ENCODE assay signal across 20 cellular contexts in the genomic region with DNA sequence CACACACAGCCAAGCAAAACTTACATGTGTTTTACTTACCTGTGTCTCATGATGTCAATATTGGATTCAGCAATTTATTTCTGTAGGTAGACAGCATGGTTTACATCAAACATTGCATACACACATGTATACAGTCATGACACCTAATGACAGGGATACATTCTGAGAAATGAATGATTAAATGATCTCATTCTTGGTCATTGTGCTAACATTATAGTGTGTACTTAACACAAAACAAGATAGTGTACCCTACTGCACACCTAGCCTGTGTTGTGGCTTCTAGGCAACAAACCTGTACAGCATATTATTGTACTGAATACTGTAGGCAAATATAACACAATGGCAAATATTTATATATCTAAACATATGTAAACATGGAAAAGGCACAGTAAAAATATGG. TPM values are rescaled to one million over a fixed set of nuclear protein-coding genes. Genes with fewer than 3 reads are reported as not detected.
DNase-seq lines count a peak whose midpoint lies in the region; ATAC-seq, FAIRE-seq and TF ChIP-seq lines count a peak whose summit lies in the region.
"Had no signal": no experiment of that assay in that cellular context is flagged by ENCODE, and none has a peak within 500 bp of the region (broad histone marks: within the 10 kb centered on the region; RNA-seq: fewer than 3 reads in every experiment).

No MANE protein-coding gene starts in this region.

- no peaks in the 10 kb centered on the region for H3K79me1 ChIP-seq in neuronal stem cell (ENCODE audit: low read depth, low read length)

- no peak overlapping the region for H4K8ac ChIP-seq in neuronal stem cell (ENCODE audit: low read depth, low read length)

- BruUV-seq in PC-3 (replicated peaks; lab: Mats Ljungman, UMichigan): no TSS peak

- H3K23ac ChIP-seq in neuronal stem cell (ENCODE audit: low read depth, low read length, poor library complexity): no peak overlapping the region

- H3K14ac ChIP-seq in neuronal stem cell (ENCODE audit: low read length): no peak overlapping the region

- H3F3A ChIP-seq in PC-3 (ENCODE audit: low read length, unreplicated experiment): no peaks in the 10 kb centered on the region

- H3K18ac ChIP-seq in neuronal stem cell (ENCODE audit: low read length): no peak overlapping the region

- H2BK120ac ChIP-seq in neuronal stem cell (ENCODE audit: low read depth, low read length): no peak overlapping the region

- H3K9me2 ChIP-seq in PC-3 (replicated peaks; ENCODE audit: low read length): no peaks in the 10 kb centered on the region

- CTCF ChIA-PET in PC-3 (lab: Charles Lee): no interaction called here

- H3K79me2 ChIP-seq in PC-3 (ENCODE audit: low read length): no peaks in the 10 kb centered on the region

- no peak for TF ChIP-seq CTCF in PC-3 (conservative IDR thresholded peaks at IDR 0.05; ENCODE audit: low read depth, low read length)

- H3K27me3 ChIP-seq in PC-3 (ENCODE audit: low read length): no peaks in the 10 kb centered on the region
- H3K27me3 ChIP-seq in neuronal stem cell (ENCODE audit: control insufficient read depth in 3 of 3, insufficient read depth in 3 of 3, low read depth in 1 of 3, low read length in 3 of 3): no peaks in the 10 kb centered on the region
- H3K27me3 ChIP-seq: BLaER1 treated with 17β-estradiol and CSF1 and Interleukin-3, amounts not matched to agents 10 nM and 100 nM had no signal

- no peak overlapping the region for H3K27ac ChIP-seq in PC-3 (ENCODE audit: low read length)
- no peak overlapping the region for H3K27ac ChIP-seq in neuronal stem cell (replicated peaks; ENCODE audit: low read length)
- H3K27ac ChIP-seq: 22Rv1; A549; BLaER1 treated with 17β-estradiol and CSF1 and Interleukin-3, amounts not matched to agents 10 nM and 100 nM; C4-2B had no signal

- no peak overlapping the region for H2AK5ac ChIP-seq in neuronal stem cell (ENCODE audit: low read depth, low read length)

- H3K4me1 ChIP-seq in PC-3 (ENCODE audit: insufficient read depth, low read length): 0 out of 2 replicates have a peak, but pooled peaks cover 9% of the 10 kb centered on the region
- H3K4me1 ChIP-seq in neuronal stem cell (ENCODE audit: control insufficient read depth in 2 of 2, insufficient read depth in 1 of 2, low read depth in 1 of 2, low read length in 2 of 2): no peaks in the 10 kb centered on the region
- H3K4me1 ChIP-seq: A549, Caco-2 had no signal

- no peak overlapping the region for H4K91ac ChIP-seq in neuronal stem cell (ENCODE audit: low read depth, low read length, poor library complexity)

- H3K4ac ChIP-seq in neuronal stem cell (ENCODE audit: low read length): no peak overlapping the region

- no peak overlapping the region for H3K4me2 ChIP-seq in PC-3 (ENCODE audit: low read length)
- no peak overlapping the region for H3K4me2 ChIP-seq in neuronal stem cell (ENCODE audit: insufficient read depth, low read length, poor library complexity, severe bottlenecking)
- H3K4me2 ChIP-seq: A549; BLaER1 treated with 17β-estradiol and CSF1 and Interleukin-3, amounts not matched to agents 10 nM and 100 nM had no signal

- POLR2A ChIA-PET in PC-3 (lab: Charles Lee; ENCODE audit: unreplicated experiment): no interaction called here

- no peak overlapping the region for H2BK15ac ChIP-seq in neuronal stem cell (ENCODE audit: low read length)

- DNase-seq in DMS53 (lab: John Stamatoyannopoulos, UW): peak; percentile 70
- DNase-seq in DMS53 treated with DMSO at 0.1 percent for 48 hours (lab: John Stamatoyannopoulos, UW; ENCODE audit: unreplicated experiment): no peak
- DNase-seq in PC-3: peak; percentile 65
- DNase-seq in urothelium cell line (ENCODE audit: low spot score): no peak
- no peak for DNase-seq in neuronal stem cell (ENCODE audit: low spot score)
- DNase-seq: AML-193; Caco-2; Calu3; CD4-positive, alpha-beta T cell; CD8-positive, alpha-beta T cell; DMS79 treated with DMSO at 0.1 percent for 48 hours; GF-D8 had no signal

- no peak overlapping the region for H3K4me3 ChIP-seq in PC-3 (ENCODE audit: low read length)
- no peak overlapping the region for H3K4me3 ChIP-seq in neuronal stem cell (ENCODE audit: low read length in 2 of 2)
- H3K4me3 ChIP-seq: A549; BLaER1 treated with 17β-estradiol and CSF1 and Interleukin-3, amounts not matched to agents 10 nM and 100 nM had no signal

- H3K9ac ChIP-seq in PC-3 (ENCODE audit: low read length) (no peak overlapping the region), neuronal stem cell (ENCODE audit: low read depth, low read length, poor library complexity) (no peak overlapping the region)
- H3K9ac ChIP-seq: BLaER1 treated with 17β-estradiol and CSF1 and Interleukin-3, amounts not matched to agents 10 nM and 100 nM had no signal

- no peak overlapping the region for H2BK5ac ChIP-seq in neuronal stem cell (ENCODE audit: low read length)

- H2BK12ac ChIP-seq in neuronal stem cell (ENCODE audit: low read length): no peak overlapping the region

- no peaks in the 10 kb centered on the region for H4K20me1 ChIP-seq in PC-3 (ENCODE audit: low read length)
- H4K20me1 ChIP-seq: BLaER1 treated with 17β-estradiol and CSF1 and Interleukin-3, amounts not matched to agents 10 nM and 100 nM had no signal

- H3K36me3 ChIP-seq in PC-3 (ENCODE audit: low read depth, low read length) (no peaks in the 10 kb centered on the region), neuronal stem cell (replicated peaks in 1 of 2; ENCODE audit: control insufficient read depth in 2 of 2, insufficient read depth in 2 of 2, low read length in 2 of 2) (no peaks in the 10 kb centered on the region)
- H3K36me3 ChIP-seq: BLaER1 treated with 17β-estradiol and CSF1 and Interleukin-3, amounts not matched to agents 10 nM and 100 nM had no signal

- FAIRE-seq in urothelium cell line (lab: Jason Lieb, UNC): no peak
- FAIRE-seq: A549, D721Med, G401.6, GM12892, GM18507 had no signal

- H2AFZ ChIP-seq in PC-3 (ENCODE audit: low read length) (no peak overlapping the region), neuronal stem cell (ENCODE audit: low read length) (no peak overlapping the region)

- H3K9me3 ChIP-seq in PC-3 (ENCODE audit: low read length) (no peaks in the 10 kb centered on the region), neuronal stem cell (replicated peaks in 1 of 2; ENCODE audit: control insufficient read depth in 2 of 2, insufficient read depth in 1 of 2, low read depth in 1 of 2, low read length in 2 of 2) (no peaks in the 10 kb centered on the region)
- H3K9me3 ChIP-seq: A549; BLaER1 treated with 17β-estradiol and CSF1 and Interleukin-3, amounts not matched to agents 10 nM and 100 nM; Caco-2 had no signal

- intact Hi-C loops in PC-3 (cut with micrococcal nuclease): no loop called here

- peak; percentile 84 for ATAC-seq in PC-3
- ATAC-seq: A549; CD8-positive, alpha-beta T cell had no signal

RNA-seq across cellular contexts. Expression of gene ISOC1, which starts 28.0 kb away (rescaled TPM):
- total RNA-seq in PC-3 (2014; rRNA removed): 24.3 and 27.3 TPM in 2 replicates
- 20.4 TPM for polyA plus RNA-seq in neuronal stem cell (2013, experiment 1 of 2)
- polyA plus RNA-seq in neuronal stem cell (2013, experiment 2 of 2): 19.9 TPM

Comparison
In these comparisons a context has a peak if more than half of its experiments do, and no peak if none do; other contexts are left out.
1. DNase-seq: peak in DMS53 (single experiment) and PC-3 (single experiment); none in DMS53 treated with DMSO at 0.1 percent for 48 hours (single experiment), urothelium cell line (single experiment) and neuronal stem cell (single experiment).